Comparison of ENCODE assay signal across 22 cellular contexts in the genomic region with DNA sequence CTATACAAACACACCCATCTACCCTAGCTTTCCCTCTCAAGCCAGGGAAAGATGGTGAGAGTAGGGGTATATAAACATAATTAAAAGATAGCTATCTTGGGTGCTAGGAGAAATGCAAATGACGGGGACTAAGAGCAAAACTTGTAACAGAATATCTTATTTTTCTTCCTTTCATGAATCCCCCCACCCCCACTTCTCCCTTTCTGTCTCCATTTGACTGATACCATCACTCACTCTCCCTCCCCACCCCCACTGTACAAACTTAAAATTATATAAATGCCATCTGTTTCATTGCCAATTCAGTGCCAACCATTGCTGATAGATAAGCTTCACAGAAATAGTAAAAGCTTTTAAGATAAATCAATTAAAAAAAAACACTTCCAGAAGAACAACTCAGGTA.
"Had no signal": no experiment of that assay in that cellular context is flagged by ENCODE, and none has a peak within 500 bp of the region (broad histone marks: within the 10 kb centered on the region; RNA-seq: fewer than 3 reads in every experiment).

No MANE protein-coding gene starts in this region.

- DNase-seq: activated CD4-positive, alpha-beta T cell treated with anti-CD3 and anti-CD28 coated beads for 36 hours; activated CD8-positive, alpha-beta memory T cell treated with anti-CD3 and anti-CD28 coated beads, Interleukin-2, amount 50 U/mL, for 48 hours; activated CD8-positive, alpha-beta T cell treated with anti-CD3 and anti-CD28 coated beads for 36 hours; activated T-cell treated with anti-CD3 and anti-CD28 coated beads, Interleukin-2, amount 50 U/mL, for 1 hour; aorta; central memory CD4-positive, alpha-beta T cell; MG63; MV-4-11; NCI-H1092 treated with DMSO at 0.1 percent for 48 hours; NCI-H1436; NCI-H2029; NCI-H2107; NCI-H2227 treated with DMSO at 0.1 percent for 48 hours; NCI-H446 treated with DMSO at 0.1 percent for 48 hours; PC-3; SHP77; T-helper 1 cell had no signal

- H3K27ac ChIP-seq: coronary artery, KMS-11, SJSA1, VCaP had no signal

- H3K4me1 Mint-ChIP-seq: activated CD4-positive, alpha-beta T cell treated with anti-CD3 and anti-CD28 coated beads for 36 hours; activated naive CD4-positive, alpha-beta T cell treated with anti-CD3 and anti-CD28 coated beads, Interleukin-2, amount 50 U/mL, for 24 hours had no signal

- H3K4me3 ChIP-seq: coronary artery, MG63, SJSA1 had no signal

- H3K9me3 ChIP-seq: MG63, SJSA1 had no signal

- H3K27me3 Mint-ChIP-seq: activated CD4-positive, alpha-beta T cell treated with anti-CD3 and anti-CD28 coated beads for 36 hours; activated CD8-positive, alpha-beta T cell treated with anti-CD3 and anti-CD28 coated beads for 36 hours; activated naive CD4-positive, alpha-beta T cell treated with anti-CD3 and anti-CD28 coated beads, Interleukin-2, amount 50 U/mL, for 24 hours had no signal

- H3K27me3 ChIP-seq: MG63, SJSA1 had no signal

- H3K9ac ChIP-seq: KMS-11 had no signal

- H3K27ac Mint-ChIP-seq: activated CD4-positive, alpha-beta T cell treated with anti-CD3 and anti-CD28 coated beads for 36 hours; activated CD8-positive, alpha-beta T cell treated with anti-CD3 and anti-CD28 coated beads for 36 hours; activated naive CD4-positive, alpha-beta T cell treated with anti-CD3 and anti-CD28 coated beads, Interleukin-2, amount 50 U/mL, for 24 hours had no signal

- H3K36me3 ChIP-seq: MG63, SJSA1 had no signal

- H3K4me1 ChIP-seq: SJSA1 had no signal

- H3K4me2 ChIP-seq: KMS-11 had no signal

- H3K9me3 Mint-ChIP-seq: activated CD8-positive, alpha-beta T cell treated with anti-CD3 and anti-CD28 coated beads for 36 hours; activated naive CD4-positive, alpha-beta T cell treated with anti-CD3 and anti-CD28 coated beads, Interleukin-2, amount 50 U/mL, for 24 hours had no signal

- H3K4me3 Mint-ChIP-seq: activated CD4-positive, alpha-beta T cell treated with anti-CD3 and anti-CD28 coated beads for 36 hours; activated CD8-positive, alpha-beta T cell treated with anti-CD3 and anti-CD28 coated beads for 36 hours; activated naive CD4-positive, alpha-beta T cell treated with anti-CD3 and anti-CD28 coated beads, Interleukin-2, amount 50 U/mL, for 24 hours had no signal

- H3K36me3 Mint-ChIP-seq: activated naive CD4-positive, alpha-beta T cell treated with anti-CD3 and anti-CD28 coated beads, Interleukin-2, amount 50 U/mL, for 24 hours had no signal
